Comparison of ENCODE assay signal across 26 cellular contexts in the genomic region with DNA sequence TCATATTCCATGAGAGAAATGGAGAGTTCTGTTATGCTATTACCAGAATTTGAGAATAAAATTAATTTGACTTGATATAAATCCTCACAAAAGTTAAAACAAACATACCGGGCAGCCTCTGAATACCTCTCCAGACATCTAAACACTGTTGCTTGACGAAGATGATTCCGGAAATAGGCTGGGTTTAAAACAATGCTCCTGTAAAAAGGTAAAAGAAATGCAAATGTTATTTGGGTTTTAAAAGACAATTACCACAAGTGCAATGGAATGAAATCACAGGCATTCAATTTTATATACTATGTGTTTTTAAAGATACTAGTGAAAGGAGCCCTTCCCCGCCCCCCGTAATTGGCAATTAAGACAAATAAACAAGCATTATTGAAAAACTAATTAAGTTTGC.
"Had no signal": no experiment of that assay in that cellular context is flagged by ENCODE, and none has a peak within 500 bp of the region (broad histone marks: within the 10 kb centered on the region; RNA-seq: fewer than 3 reads in every experiment).

No MANE protein-coding gene starts in this region.

- H3K79me2 ChIP-seq: parathyroid adenoma had no signal

- H3K4me1 ChIP-seq: neural progenitor cell, parathyroid adenoma, psoas muscle, right lobe of liver, sigmoid colon, stomach, thyroid gland, tibial nerve, upper lobe of left lung, vagina had no signal

- H3K27ac ChIP-seq: neural progenitor cell, ovary, parathyroid adenoma, psoas muscle, right lobe of liver, sigmoid colon, stomach, thoracic aorta, thyroid gland, tibial nerve, upper lobe of left lung, vagina had no signal

- ATAC-seq: psoas muscle; right cardiac atrium; right lobe of liver; stimulated activated effector memory CD8-positive, alpha-beta T cell treated with anti-CD3 and anti-CD28 coated beads, Interleukin-12 subunit alpha, Interleukin-12 subunit beta, amount 100 ng/mL, for 72 hours; stimulated activated naive B cell treated with anti-CD40 and anti-IgM and Interleukin-4, amounts not matched to agents 10 μg/mL and 1 μg/mL and 100 μg/mL, for 72 hours had no signal

- H3K9ac ChIP-seq: neural progenitor cell, parathyroid adenoma had no signal

- H3K9me3 Mint-ChIP-seq: nephron; neural progenitor cell; stimulated activated naive B cell treated with anti-CD40 and anti-IgM and Interleukin-4, amounts not matched to agents 10 μg/mL and 1 μg/mL and 100 μg/mL, for 72 hours had no signal

- H3K27ac Mint-ChIP-seq: nephron; neural progenitor cell; progenitor cell of endocrine pancreas; stimulated activated effector memory CD8-positive, alpha-beta T cell treated with anti-CD3 and anti-CD28 coated beads, Interleukin-12 subunit alpha, Interleukin-12 subunit beta, amount 100 ng/mL, for 72 hours; stimulated activated naive B cell treated with anti-CD40 and anti-IgM and Interleukin-4, amounts not matched to agents 10 μg/mL and 1 μg/mL and 100 μg/mL, for 72 hours; stimulated activated naive CD8-positive, alpha-beta T cell treated with anti-CD3 and anti-CD28 coated beads, Interleukin-15, Interleukin-2, amounts not matched to agents 100 ng/mL and 50 ng/mL, for 24 hours had no signal

- H3K4me2 ChIP-seq: neural progenitor cell had no signal

- DNase-seq: occipital lobe; ovary; psoas muscle; right cardiac atrium; right lobe of liver; sigmoid colon; small intestine; stimulated activated CD4-positive, alpha-beta T cell treated with anti-CD3 and anti-CD28 coated beads, Interleukin-15, amount 100 ng/mL, for 24 hours; stimulated activated CD4-positive, alpha-beta T cell treated with anti-CD3 and anti-CD28 coated beads, Interleukin-2, amount 100 ng/mL, for 24 hours; stimulated activated CD4-positive, alpha-beta T cell treated with anti-CD3 and anti-CD28 coated beads, Interleukin-2, amount 100 ng/mL, for 48 hours; stimulated activated CD4-positive, alpha-beta T cell treated with anti-CD3 and anti-CD28 coated beads, Interleukin-4, amount 100 ng/mL, for 24 hours; stimulated activated naive B cell treated with anti-CD40 and anti-IgM and Interleukin-4, amounts not matched to agents 10 μg/mL and 1 μg/mL and 100 μg/mL, for 72 hours; stimulated activated naive CD4-positive, alpha-beta T cell treated with Interleukin-2 at 50 U/mL for 16 hours; stomach; thyroid gland; trophoblast cell; upper lobe of left lung had no signal

- H3K4me3 Mint-ChIP-seq: nephron; neural progenitor cell; stimulated activated effector memory CD8-positive, alpha-beta T cell treated with anti-CD3 and anti-CD28 coated beads, Interleukin-12 subunit alpha, Interleukin-12 subunit beta, amount 100 ng/mL, for 72 hours; stimulated activated naive B cell treated with anti-CD40 and anti-IgM and Interleukin-4, amounts not matched to agents 10 μg/mL and 1 μg/mL and 100 μg/mL, for 72 hours; stimulated activated naive CD8-positive, alpha-beta T cell treated with anti-CD3 and anti-CD28 coated beads, Interleukin-15, Interleukin-2, amounts not matched to agents 100 ng/mL and 50 ng/mL, for 24 hours had no signal

- H3K36me3 Mint-ChIP-seq: neural progenitor cell; stimulated activated effector memory CD8-positive, alpha-beta T cell treated with anti-CD3 and anti-CD28 coated beads, Interleukin-12 subunit alpha, Interleukin-12 subunit beta, amount 100 ng/mL, for 72 hours; stimulated activated naive B cell treated with anti-CD40 and anti-IgM and Interleukin-4, amounts not matched to agents 10 μg/mL and 1 μg/mL and 100 μg/mL, for 72 hours had no signal

- H3K27me3 ChIP-seq: neural progenitor cell, ovary, sigmoid colon, stomach, thyroid gland, tibial nerve, upper lobe of left lung, vagina had no signal

- H3K27me3 Mint-ChIP-seq: progenitor cell of endocrine pancreas; stimulated activated naive B cell treated with anti-CD40 and anti-IgM and Interleukin-4, amounts not matched to agents 10 μg/mL and 1 μg/mL and 100 μg/mL, for 72 hours; stimulated activated naive CD8-positive, alpha-beta T cell treated with anti-CD3 and anti-CD28 coated beads, Interleukin-15, Interleukin-2, amounts not matched to agents 100 ng/mL and 50 ng/mL, for 24 hours had no signal

- H3K9me3 ChIP-seq: ovary, psoas muscle, right lobe of liver, sigmoid colon, stomach, thoracic aorta, thyroid gland, tibial nerve, upper lobe of left lung, vagina had no signal

- H3K36me3 ChIP-seq: neural progenitor cell, ovary, right lobe of liver, sigmoid colon, stomach, thoracic aorta, thyroid gland, tibial nerve, upper lobe of left lung, vagina had no signal

- H3K4me3 ChIP-seq: neural progenitor cell, ovary, psoas muscle, right lobe of liver, sigmoid colon, stomach, thoracic aorta, thyroid gland, tibial nerve, upper lobe of left lung, vagina had no signal

- H3K4me1 Mint-ChIP-seq: nephron; neural progenitor cell; stimulated activated effector memory CD8-positive, alpha-beta T cell treated with anti-CD3 and anti-CD28 coated beads, Interleukin-12 subunit alpha, Interleukin-12 subunit beta, amount 100 ng/mL, for 72 hours; stimulated activated naive B cell treated with anti-CD40 and anti-IgM and Interleukin-4, amounts not matched to agents 10 μg/mL and 1 μg/mL and 100 μg/mL, for 72 hours had no signal

- H2AFZ ChIP-seq: neural progenitor cell, parathyroid adenoma had no signal
